In the genomic region with DNA sequence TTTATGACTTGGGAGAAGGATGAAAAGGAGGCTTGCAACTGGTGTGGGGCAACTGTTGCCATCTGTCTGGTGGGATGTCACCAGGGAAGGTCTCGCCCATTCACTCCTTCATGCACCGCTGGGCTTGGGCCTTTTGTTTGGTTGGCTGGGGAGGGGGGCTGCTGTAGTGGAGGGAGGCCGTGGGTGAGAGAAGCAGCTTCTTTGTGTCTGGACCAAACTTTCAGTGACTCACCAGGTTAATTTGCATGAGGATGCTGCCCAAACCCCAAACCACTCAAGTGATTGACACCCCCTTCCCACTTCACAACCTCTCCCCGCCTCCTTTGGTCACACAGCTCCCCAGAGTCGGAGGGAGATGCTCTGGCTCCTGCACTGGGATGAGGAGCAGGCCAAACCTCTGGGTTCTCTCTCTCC, we compare ENCODE assay signal across 8 cellular contexts. TPM values are rescaled to one million over a fixed set of nuclear protein-coding genes. Genes with fewer than 3 reads are reported as not detected.
DNase-seq lines count a peak whose midpoint lies in the region; ATAC-seq and TF ChIP-seq lines count a peak whose summit lies in the region.

No MANE protein-coding gene starts in this region.

- no peak overlapping the region for H2AFZ ChIP-seq in DND-41 (ENCODE audit: low read depth, low read length)

- H3K9me3 Mint-ChIP-seq in stimulated activated effector memory CD8-positive, alpha-beta T cell treated with anti-CD3 and anti-CD28 coated beads, Interleukin-12 subunit alpha, Interleukin-12 subunit beta, amount 100 ng/mL, for 72 hours = no peaks in the 10 kb centered on the region

- peaks cover 85% of the 10 kb centered on the region for H3K4me1 Mint-ChIP-seq in stimulated activated effector memory CD8-positive, alpha-beta T cell treated with anti-CD3 and anti-CD28 coated beads, Interleukin-12 subunit alpha, Interleukin-12 subunit beta, amount 100 ng/mL, for 72 hours

- H3K36me3 Mint-ChIP-seq in stimulated activated effector memory CD8-positive, alpha-beta T cell treated with anti-CD3 and anti-CD28 coated beads, Interleukin-12 subunit alpha, Interleukin-12 subunit beta, amount 100 ng/mL, for 72 hours = peaks cover 18% of the 10 kb centered on the region

- DNase-seq in DND-41 = peak; percentile 49
- DNase-seq in NCI-H146 (lab: John Stamatoyannopoulos, UW) = peak; percentile 67
- DNase-seq in activated CD4-positive, alpha-beta T cell treated with anti-CD3 and anti-CD28 coated beads, Interleukin-2, amount 50 U/mL, for 48 hours = peak; percentile 59 to 70
- peak; percentile 40 for DNase-seq in fibroblast of the aortic adventitia (ENCODE audit: low read depth)
- DNase-seq in stimulated activated effector memory CD8-positive, alpha-beta T cell treated with anti-CD3 and anti-CD28 coated beads, Interleukin-12 subunit alpha, Interleukin-12 subunit beta, amount 100 ng/mL, for 72 hours (ENCODE audit: low spot score in 2 of 2) = peak; percentile 29 to 78
- no peak for DNase-seq in kidney tubule cell (ENCODE audit: low spot score)
- DNase-seq in middle frontal gyrus (ENCODE audit: extremely low spot score, low spot score) = no peak

- H3K4me3 ChIP-seq in DND-41 (ENCODE audit: low read depth in 1 of 2, low read length in 2 of 2) (peak overlapping the region in 1 of 2 experiments; percentile 30; a peak in 1 of 4 replicates), fibroblast of the aortic adventitia (ENCODE audit: low read depth, low read length) (no peak overlapping the region)

- H3K9me3 ChIP-seq in DND-41 (ENCODE audit: insufficient read depth, low read length, severe bottlenecking) = no peaks in the 10 kb centered on the region

- H3K36me3 ChIP-seq in DND-41 (ENCODE audit: insufficient read depth, low read length) = no peaks in the 10 kb centered on the region

- H3K27ac Mint-ChIP-seq in stimulated activated effector memory CD8-positive, alpha-beta T cell treated with anti-CD3 and anti-CD28 coated beads, Interleukin-12 subunit alpha, Interleukin-12 subunit beta, amount 100 ng/mL, for 72 hours = peak overlapping the region; percentile 83

- H3K4me2 ChIP-seq in DND-41 (ENCODE audit: insufficient read depth, low read length) = peak overlapping the region; percentile 44

- H3K4me1 ChIP-seq in DND-41 (ENCODE audit: insufficient read depth, low read length) = peaks cover 82% of the 10 kb centered on the region

- H3K9ac ChIP-seq in DND-41 (ENCODE audit: low read depth, low read length) = peak overlapping the region; percentile 58

- peak overlapping the region; percentile 79 for H3K4me3 Mint-ChIP-seq in stimulated activated effector memory CD8-positive, alpha-beta T cell treated with anti-CD3 and anti-CD28 coated beads, Interleukin-12 subunit alpha, Interleukin-12 subunit beta, amount 100 ng/mL, for 72 hours

- H3K79me2 ChIP-seq in DND-41 (ENCODE audit: insufficient read depth, low read length) = no peaks in the 10 kb centered on the region

- H3K27ac ChIP-seq in DND-41 (ENCODE audit: low read length) = peak overlapping the region; percentile 98

- ATAC-seq in DND-41 (ENCODE audit: insufficient read depth, low read depth) (no peak), GM21529 (IDR thresholded peaks at IDR 0.05; ENCODE audit: unreplicated experiment) (peak; percentile 26)
- peak; percentile 41 for ATAC-seq in stimulated activated effector memory CD8-positive, alpha-beta T cell treated with anti-CD3 and anti-CD28 coated beads, Interleukin-12 subunit alpha, Interleukin-12 subunit beta, amount 100 ng/mL, for 72 hours

- no peaks in the 10 kb centered on the region for H3K27me3 ChIP-seq in DND-41 (ENCODE audit: insufficient read depth, low read length, poor library complexity)

- no peak for TF ChIP-seq CTCF in DND-41 (IDR thresholded peaks at IDR 0.05; ENCODE audit: borderline replicate concordance, extremely low read depth, low read length, poor library complexity, severe bottlenecking)
- TF ChIP-seq CTCF in fibroblast of the aortic adventitia (IDR thresholded peaks at IDR 0.05; ENCODE audit: insufficient read depth, low read length) = no peak

- no peaks in the 10 kb centered on the region for H4K20me1 ChIP-seq in DND-41 (ENCODE audit: insufficient read depth, low read length)

RNA-seq across cellular contexts. Expression of a gene that starts 19.7 kb away (rescaled TPM):
- total RNA-seq in fibroblast of the aortic adventitia (ENCODE audit: low replicate concordance) = 16.7 and 18.2 TPM in 2 replicates

RNA-seq across cellular contexts. Expression of a gene that starts 25.9 kb away (rescaled TPM):
- total RNA-seq in fibroblast of the aortic adventitia (ENCODE audit: low replicate concordance) = 6.6 and 9.1 TPM in 2 replicates

Comparison
In these comparisons a context has a peak if more than half of its experiments do, and no peak if none do; other contexts are left out.
1. DNase-seq: peak in DND-41 (single experiment), NCI-H146 (single experiment), activated CD4-positive, alpha-beta T cell treated with anti-CD3 and anti-CD28 coated beads, Interleukin-2, amount 50 U/mL, for 48 hours (2 of 2), fibroblast of the aortic adventitia (single experiment) and stimulated activated effector memory CD8-positive, alpha-beta T cell treated with anti-CD3 and anti-CD28 coated beads, Interleukin-12 subunit alpha, Interleukin-12 subunit beta, amount 100 ng/mL, for 72 hours (2 of 2); none in kidney tubule cell (single experiment) and middle frontal gyrus (single experiment).